ENCODE assay signal across 8 cellular contexts in the genomic region with DNA sequence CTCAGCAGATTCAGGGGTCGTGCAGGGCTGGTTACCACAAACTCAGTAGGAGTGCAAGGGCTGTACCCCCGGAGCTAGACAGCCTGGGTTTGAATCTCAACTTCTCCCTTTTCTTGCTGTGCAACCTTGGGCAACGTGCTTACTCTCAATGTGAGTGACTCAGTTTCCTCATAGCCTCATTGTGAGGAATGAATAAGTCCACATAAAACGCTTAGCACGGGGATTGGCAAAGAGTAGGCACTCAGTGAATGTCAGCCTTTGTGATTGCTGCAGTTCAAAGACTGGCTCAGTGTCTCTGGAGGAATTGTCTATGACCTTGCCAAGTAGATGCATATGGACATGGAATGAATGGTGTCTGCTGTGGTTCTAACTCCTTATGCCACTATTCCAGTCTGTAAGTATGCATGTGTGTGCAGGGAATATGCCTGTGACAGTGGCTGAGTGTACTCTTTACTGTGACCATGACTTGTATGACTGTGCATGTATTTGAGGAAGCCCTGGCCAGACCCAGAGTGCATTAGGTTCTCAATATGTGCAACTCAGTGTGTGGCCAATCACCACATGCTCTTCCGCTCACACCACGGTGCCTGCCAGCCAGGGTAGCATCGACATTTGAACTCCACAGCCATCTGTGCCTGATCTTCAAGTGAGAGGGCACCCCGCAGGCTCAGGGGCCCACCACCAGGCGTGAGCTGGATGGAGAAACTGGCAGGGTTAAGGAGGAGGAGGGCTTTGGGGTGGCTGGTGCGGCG. TPM values are rescaled to one million over a fixed set of nuclear protein-coding genes. Genes with fewer than 3 reads are reported as not detected.
A peak's percentile ranks its signal among the peaks of the same experiment; 100 is the strongest.
DNase-seq lines count a peak whose midpoint lies in the region; ATAC-seq lines count a peak whose summit lies in the region.

No MANE protein-coding gene starts in this region.

- H3K27me3 ChIP-seq in adipocyte (replicated peaks; ENCODE audit: control insufficient read depth, insufficient read depth, low read length), result no peaks in the 10 kb centered on the region
- H3K27me3 ChIP-seq in right cardiac atrium (ENCODE audit: control insufficient read depth, insufficient read depth), result no peaks in the 10 kb centered on the region

- intact Hi-C loops in right cardiac atrium (cut with DNase I), result no loop called here

- H3K9me3 ChIP-seq in adipocyte (ENCODE audit: control insufficient read depth, low read length) (no peaks in the 10 kb centered on the region), right cardiac atrium (ENCODE audit: control insufficient read depth, low read length) (no peaks in the 10 kb centered on the region)

- H3K4me3 ChIP-seq in adipocyte (ENCODE audit: low read length) (peak overlapping the region; percentile 80), right cardiac atrium (ENCODE audit: low read length) (peak overlapping the region; percentile 30)

- no peaks in the 10 kb centered on the region for H3K36me3 ChIP-seq in adipocyte (ENCODE audit: control insufficient read depth, insufficient read depth, low read length, severe bottlenecking)

- DNase-seq in C1 segment of cervical spinal cord (lab: John Stamatoyannopoulos, UW) (peak in 11 of 14 donors; percentile 49 to 81 (median 71)), LHCN-M2 (ENCODE audit: low read depth) (peak; percentile 23), adipocyte (ENCODE audit: low read depth) (peak; percentile 61), right cardiac atrium (peak in 2 of 3 donors; percentile 70 to 74), retina (peak; percentile 47), D341Med (ENCODE audit: low spot score) (no peak), HuH-7.5 (ENCODE audit: low spot score) (no peak)

- WGBS in right cardiac atrium, result 44% methylated on average over 12 of the region's 12 CpGs

- H3K4me1 ChIP-seq in adipocyte (ENCODE audit: control insufficient read depth, insufficient read depth, low read length), result peaks cover 22% of the 10 kb centered on the region
- H3K4me1 ChIP-seq in right cardiac atrium (ENCODE audit: control insufficient read depth, insufficient read depth, low read length), result peaks cover 10% of the 10 kb centered on the region

- ATAC-seq in right cardiac atrium (no peak), HG03521 (IDR thresholded peaks at IDR 0.05; ENCODE audit: unreplicated experiment) (no peak)

- peak overlapping the region; percentile 91 for H3K27ac ChIP-seq in right cardiac atrium (ENCODE audit: low read length)

- H3K9ac ChIP-seq in adipocyte (ENCODE audit: low read length), result peak overlapping the region; percentile 91

RNA-seq across cellular contexts. Expression of a gene that starts 0.9 kb away (rescaled TPM):
- total RNA-seq in LHCN-M2 (2014; rRNA removed) (4.2 and 6.9 TPM in 2 replicates), right cardiac atrium (1 to 10 TPM; 1.1 to 2.4 (median 1.7) TPM)
- polyA plus RNA-seq in LHCN-M2 (2012), result 3.7 TPM
- 2.9 TPM for polyA plus RNA-seq in right cardiac atrium

RNA-seq across cellular contexts. Expression of a gene that starts 0.9 kb away (rescaled TPM):
- total RNA-seq in LHCN-M2 (2014; rRNA removed) (12.7 and 15.1 TPM in 2 replicates), right cardiac atrium (10 to 100 TPM in 1 of 4 donors, 1 to 10 TPM in 3; 8.1 to 11.5 (median 8.7) TPM)
- 10.7 TPM for polyA plus RNA-seq in LHCN-M2 (2012)
- polyA plus RNA-seq in right cardiac atrium, result 11.3 TPM

RNA-seq across cellular contexts. Expression of a gene that starts 3.3 kb away (rescaled TPM):
- total RNA-seq in LHCN-M2 (2014; rRNA removed) (0.23 and 0.32 TPM in 2 replicates), right cardiac atrium (10 to 100 TPM; 17.8 to 33.7 (median 26.8) TPM)
- 0.30 TPM for polyA plus RNA-seq in LHCN-M2 (2012)
- polyA plus RNA-seq in right cardiac atrium, result 25.4 TPM

RNA-seq across cellular contexts. Expression of a gene that starts 7.9 kb away (rescaled TPM):
- total RNA-seq in LHCN-M2 (2014; rRNA removed) (127 and 129 TPM in 2 replicates), right cardiac atrium (10 to 100 TPM; 51.0 to 67.6 (median 56.9) TPM)
- 57.0 TPM for polyA plus RNA-seq in LHCN-M2 (2012)
- 50.9 TPM for polyA plus RNA-seq in right cardiac atrium

RNA-seq across cellular contexts. Expression of a gene that starts 21.2 kb away (rescaled TPM):
- not detected in 2 replicates for total RNA-seq in LHCN-M2 (2014; rRNA removed)
- polyA plus RNA-seq in LHCN-M2 (2012), result not detected
- 10 to 100 TPM in 2 of 4 donors, 1 to 10 TPM in 2; 1.4 to 15.7 (median 8.0) TPM for total RNA-seq in right cardiac atrium
- 14.6 TPM for polyA plus RNA-seq in right cardiac atrium

Comparison
In these comparisons a context has a peak if more than half of its experiments do, and no peak if none do; other contexts are left out.
1. DNase-seq: peak in C1 segment of cervical spinal cord (11 of 14), LHCN-M2 (single experiment), adipocyte (single experiment), right cardiac atrium (2 of 3) and retina (single experiment); none in D341Med (single experiment) and HuH-7.5 (single experiment).
2. RNA of a gene that starts 3.3 kb away (total RNA-seq): 17.8 to 33.7 TPM in right cardiac atrium; 0.23 to 0.32 TPM in LHCN-M2; every median in the first group is over 10 times any median in the second.